ENCODE assay signal across 23 cellular contexts in the genomic region with DNA sequence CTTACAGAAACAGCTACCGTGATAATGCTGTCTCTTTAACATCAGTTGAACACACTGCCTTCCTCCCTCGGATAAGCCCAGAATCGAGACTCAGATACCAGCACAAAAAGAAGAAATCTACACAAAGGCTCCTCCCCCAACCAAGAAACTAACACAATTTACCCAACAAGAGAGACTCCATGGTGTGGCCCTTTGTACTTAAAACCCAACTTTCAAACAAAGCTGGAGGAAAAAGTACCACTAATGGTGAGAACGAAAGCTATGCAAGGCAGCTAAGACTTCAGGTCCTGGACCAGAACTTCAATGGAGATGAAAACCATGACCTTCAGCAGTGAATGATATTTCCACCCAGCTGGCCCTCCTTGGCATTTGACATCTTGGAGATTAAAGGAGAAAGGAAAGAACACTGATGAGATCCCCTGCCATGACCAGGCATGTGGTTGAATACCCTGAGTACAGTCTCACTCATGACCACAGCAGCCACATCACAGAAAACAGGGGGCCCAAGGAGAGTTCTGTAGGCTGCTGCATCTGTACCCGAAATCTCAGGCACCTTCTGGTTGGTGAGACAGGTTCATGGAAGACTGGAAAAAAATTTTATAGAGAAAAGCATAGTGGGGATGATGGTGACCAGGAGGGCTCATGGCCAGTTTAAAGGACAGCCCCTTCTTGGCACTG.
DNase-seq lines count a peak whose midpoint lies in the region; ATAC-seq lines count a peak whose summit lies in the region.
"Had no signal": no experiment of that assay in that cellular context is flagged by ENCODE, and none has a peak within 500 bp of the region (broad histone marks: within the 10 kb centered on the region; RNA-seq: fewer than 3 reads in every experiment).

No MANE protein-coding gene starts in this region.

- H3K36me3 ChIP-seq in HUES48 (ENCODE audit: control insufficient read depth, insufficient read depth, low read length): peaks cover 67% of the 10 kb centered on the region

- peak; percentile 36 to 47 for DNase-seq in activated T-cell treated with anti-CD3 and anti-CD28 coated beads, Interleukin-2, amount 50 U/mL, for 48 hours
- DNase-seq in activated T-cell treated with anti-CD3 and anti-CD28 coated beads for 4 hours: no peak
- DNase-seq in activated naive CD8-positive, alpha-beta T cell treated with anti-CD3 and anti-CD28 coated beads, Interleukin-2, amount 50 U/mL, for 24 hours: peak; percentile 40
- peak; percentile 37 for DNase-seq in stimulated activated CD8-positive, alpha-beta memory T cell treated with anti-CD3 and anti-CD28 coated beads, Interleukin-4, amount 100 ng/mL, for 48 hours
- DNase-seq in NCI-H1436 (lab: John Stamatoyannopoulos, UW): no peak
- no peak for DNase-seq in kidney glomerular epithelial cell (lab: John Stamatoyannopoulos, UW)
- DNase-seq: activated CD8-positive, alpha-beta memory T cell treated with anti-CD3 and anti-CD28 coated beads for 24 hours; activated effector memory CD4-positive, alpha-beta T cell treated with Interleukin-2 at 50 U/mL for 16 hours; DMS 273 treated with DMSO at 0.1 percent for 48 hours; gastrocnemius medialis; hypothalamus; KBM-7; NCI-H1694 treated with DMSO at 0.1 percent for 48 hours; NCI-H774; occipital lobe; PC-3; SHP77; T-cell; thyroid gland had no signal

- peaks cover 59% of the 10 kb centered on the region for H3K36me3 Mint-ChIP-seq in activated naive CD8-positive, alpha-beta T cell treated with anti-CD3 and anti-CD28 coated beads, Interleukin-2, amount 50 U/mL, for 24 hours (ENCODE audit: low read depth)

- H3K4me3 ChIP-seq in HUES48 (ENCODE audit: low read depth, low read length): no peak overlapping the region
- H3K4me3 ChIP-seq: esophagus muscularis mucosa, gastrocnemius medialis, smooth muscle cell, thyroid gland had no signal

- no peaks in the 10 kb centered on the region for H3K27me3 Mint-ChIP-seq in activated naive CD8-positive, alpha-beta T cell treated with anti-CD3 and anti-CD28 coated beads, Interleukin-2, amount 50 U/mL, for 24 hours
- H3K27me3 Mint-ChIP-seq: T-cell had no signal

- H3K9me3 ChIP-seq in HUES48 (ENCODE audit: control insufficient read depth, insufficient read depth, low read length): no peaks in the 10 kb centered on the region
- H3K9me3 ChIP-seq: esophagus muscularis mucosa, gastrocnemius medialis, thyroid gland had no signal

- H3K27ac ChIP-seq in HUES48 (ENCODE audit: low read depth, low read length): peak overlapping the region; percentile 78
- H3K27ac ChIP-seq: esophagus muscularis mucosa, gastrocnemius medialis, thyroid gland had no signal

- ATAC-seq in activated naive CD8-positive, alpha-beta T cell treated with anti-CD3 and anti-CD28 coated beads, Interleukin-2, amount 50 U/mL, for 24 hours: peak; percentile 94
- no peak for ATAC-seq in HG03520 (IDR thresholded peaks at IDR 0.05; ENCODE audit: unreplicated experiment)
- ATAC-seq: gastrocnemius medialis, PC-3, T-cell had no signal

- H3K4me1 Mint-ChIP-seq in activated naive CD8-positive, alpha-beta T cell treated with anti-CD3 and anti-CD28 coated beads, Interleukin-2, amount 50 U/mL, for 24 hours: peaks cover 22% of the 10 kb centered on the region

- H3K27me3 ChIP-seq in HUES48 (ENCODE audit: control insufficient read depth, insufficient read depth, low read length): no peaks in the 10 kb centered on the region
- H3K27me3 ChIP-seq: esophagus muscularis mucosa, gastrocnemius medialis, thyroid gland had no signal

- H3K9me3 Mint-ChIP-seq in activated naive CD8-positive, alpha-beta T cell treated with anti-CD3 and anti-CD28 coated beads, Interleukin-2, amount 50 U/mL, for 24 hours: no peaks in the 10 kb centered on the region
- H3K9me3 Mint-ChIP-seq: T-cell had no signal

- peak overlapping the region; percentile 78 for H3K27ac Mint-ChIP-seq in activated naive CD8-positive, alpha-beta T cell treated with anti-CD3 and anti-CD28 coated beads, Interleukin-2, amount 50 U/mL, for 24 hours
- H3K27ac Mint-ChIP-seq: T-cell had no signal

- no peak overlapping the region for H3K9ac ChIP-seq in HUES48 (ENCODE audit: low read depth, low read length)

- H3K4me3 Mint-ChIP-seq in activated naive CD8-positive, alpha-beta T cell treated with anti-CD3 and anti-CD28 coated beads, Interleukin-2, amount 50 U/mL, for 24 hours: peak overlapping the region; percentile 37
- H3K4me3 Mint-ChIP-seq: T-cell had no signal

- H3K4me1 ChIP-seq in HUES48 (ENCODE audit: control insufficient read depth, insufficient read depth, low read length): peaks cover 9% of the 10 kb centered on the region
- H3K4me1 ChIP-seq: thyroid gland had no signal

Comparison
In these comparisons a context has a peak if more than half of its experiments do, and no peak if none do; other contexts are left out.
1. DNase-seq: peak in activated T-cell treated with anti-CD3 and anti-CD28 coated beads, Interleukin-2, amount 50 U/mL, for 48 hours (2 of 2), activated naive CD8-positive, alpha-beta T cell treated with anti-CD3 and anti-CD28 coated beads, Interleukin-2, amount 50 U/mL, for 24 hours (single experiment) and stimulated activated CD8-positive, alpha-beta memory T cell treated with anti-CD3 and anti-CD28 coated beads, Interleukin-4, amount 100 ng/mL, for 48 hours (single experiment); none in activated T-cell treated with anti-CD3 and anti-CD28 coated beads for 4 hours (single experiment), NCI-H1436 (single experiment) and kidney glomerular epithelial cell (single experiment).